In the genomic region with DNA sequence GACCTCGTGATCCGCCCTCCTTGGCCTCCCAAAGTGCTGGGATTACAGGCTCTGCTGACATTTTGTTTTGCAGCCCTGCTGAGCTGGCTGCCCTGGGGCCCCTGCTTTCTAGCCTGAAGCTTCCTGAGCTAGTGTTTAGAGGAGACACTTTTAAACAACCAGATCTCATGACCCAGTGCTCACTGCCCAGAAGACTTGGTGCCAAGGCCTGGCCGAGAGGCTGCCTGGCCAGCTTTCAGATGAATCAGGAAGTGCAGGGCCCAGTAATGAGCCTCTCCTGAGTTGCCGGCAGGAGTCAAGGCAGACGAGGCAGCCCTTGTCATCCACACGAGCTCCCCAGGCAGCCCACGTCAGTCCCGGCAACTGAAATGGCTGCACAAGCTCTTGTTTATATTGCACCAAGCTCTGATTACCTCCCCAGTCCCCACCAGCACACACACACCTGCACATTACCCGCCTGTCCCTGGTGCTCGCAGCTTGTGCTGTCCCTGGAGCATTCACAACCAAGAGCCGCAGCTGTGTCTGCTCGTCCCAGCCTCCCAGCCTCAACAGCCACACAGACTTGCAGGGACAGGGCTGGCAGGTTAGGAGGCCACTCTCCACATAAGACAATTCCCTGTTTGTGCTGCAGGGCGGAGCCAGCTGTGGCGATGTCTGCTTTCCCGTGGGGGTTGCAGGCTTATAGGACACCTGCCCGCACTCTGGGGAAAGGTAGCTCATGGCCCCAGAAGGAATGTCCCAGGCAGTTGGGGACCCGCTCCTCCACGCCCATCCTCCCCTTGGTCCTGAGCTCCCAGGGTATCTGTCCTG, we compare ENCODE assay signal across 12 cellular contexts.
DNase-seq lines count a peak whose midpoint lies in the region; ATAC-seq and TF ChIP-seq lines count a peak whose summit lies in the region.
"Had no signal": no experiment of that assay in that cellular context is flagged by ENCODE, and none has a peak within 500 bp of the region (broad histone marks: within the 10 kb centered on the region; RNA-seq: fewer than 3 reads in every experiment).

No MANE protein-coding gene starts in this region.

- CTCF ChIA-PET in CD8-positive, alpha-beta memory T cell (lab: Charles Lee), result interaction anchor here (0.8 kb wide), 1 partner anchor 8 kb away, joined by 3 read pairs; no protein-coding TSS in a partner anchor

- H3K27me3 Mint-ChIP-seq in CD8-positive, alpha-beta memory T cell, result peaks cover 0 to 1% of the 10 kb centered on the region in 2 donors

- no peak for TF ChIP-seq CTCF in transverse colon (IDR thresholded peaks at IDR 0.05)

- WGBS in transverse colon (ENCODE audit: low coverage in 1 of 2), 2 donors, result 56% methylated on average over 18 of the region's 18 CpGs; no CpG with 5 or more reads in 1 of the 2 donors

- POLR2A ChIA-PET in CD8-positive, alpha-beta memory T cell (lab: Charles Lee), result no interaction called here

- intact Hi-C loops in transverse colon (cut with DNase I; ENCODE audit: low total_unique reads), result no loop called here

- no peak for ATAC-seq in HG02623 (IDR thresholded peaks at IDR 0.05; ENCODE audit: unreplicated experiment)
- ATAC-seq in GM19324 (IDR thresholded peaks at IDR 0.05; ENCODE audit: low FRiP score, unreplicated experiment), result no peak

- no peaks in the 10 kb centered on the region for H3K4me1 Mint-ChIP-seq in CD8-positive, alpha-beta memory T cell

- H3K36me3 ChIP-seq in transverse colon, result no peaks in the 10 kb centered on the region
- H3K36me3 ChIP-seq in CD8-positive, alpha-beta memory T cell (ENCODE audit: insufficient read depth, low read length), result no peaks in the 10 kb centered on the region

- no peaks in the 10 kb centered on the region for H3K36me3 Mint-ChIP-seq in CD8-positive, alpha-beta memory T cell

- H3K4me3 Mint-ChIP-seq in CD8-positive, alpha-beta memory T cell, result peak overlapping the region in 1 of 7 donors; percentile 2

- no peaks in the 10 kb centered on the region for H3K4me1 ChIP-seq in transverse colon
- H3K4me1 ChIP-seq in CD8-positive, alpha-beta memory T cell (ENCODE audit: insufficient read depth, low read length), result no peaks in the 10 kb centered on the region

- H3K27ac Mint-ChIP-seq in CD8-positive, alpha-beta memory T cell, result no peak overlapping the region

- peaks cover 0 to 6% (median 4%) of the 10 kb centered on the region in 5 donors for H3K9me3 Mint-ChIP-seq in CD8-positive, alpha-beta memory T cell

- H3K4me3 ChIP-seq in transverse colon, result no peak overlapping the region
- H3K4me3 ChIP-seq in CD8-positive, alpha-beta memory T cell (ENCODE audit: low read length), result no peak overlapping the region

- DNase-seq in NCI-H1417 (lab: John Stamatoyannopoulos, UW), result peak; percentile 68 to 84 (median 75)
- DNase-seq in NCI-H1417 treated with DMSO at 0.1 percent for 48 hours (lab: John Stamatoyannopoulos, UW), result no peak
- DNase-seq in SW480 (ENCODE audit: low spot score), result peak; percentile 53
- DNase-seq in hypothalamus (lab: John Stamatoyannopoulos, UW), result peak in 35 of 51 donors; percentile 9 to 77 (median 43)
- DNase-seq in transverse colon, result peak; percentile 11
- DNase-seq in CD8-positive, alpha-beta memory T cell, result no peak
- DNase-seq: activated T-cell treated with anti-CD3 and anti-CD28 coated beads, Interleukin-2, amount 50 U/mL, for 48 hours; DMS79 treated with DMSO at 0.1 percent for 48 hours; stimulated activated naive CD4-positive, alpha-beta T cell treated with Interleukin-2 at 50 U/mL for 16 hours had no signal

- TF ChIP-seq POLR2A in transverse colon (IDR thresholded peaks at IDR 0.05), result no peak

- TF ChIP-seq EP300 in transverse colon (IDR thresholded peaks at IDR 0.05; ENCODE audit: low read depth), result no peak

- H3K27ac ChIP-seq in transverse colon, result no peak overlapping the region
- no peak overlapping the region for H3K27ac ChIP-seq in CD8-positive, alpha-beta memory T cell (ENCODE audit: low read depth, low read length)
- H3K27ac ChIP-seq: 22Rv1 had no signal

- in situ Hi-C loops in transverse colon (cut with MboI; ENCODE audit: low pct_ligation_motif_present in 1 of 4, low pct_unique_long_range_greater_than_20kb in 1 of 4, low sequenced_read_pairs in 3 of 4), result no loop called here

- no peaks in the 10 kb centered on the region for H3K27me3 ChIP-seq in transverse colon
- H3K27me3 ChIP-seq in CD8-positive, alpha-beta memory T cell (ENCODE audit: insufficient read depth, low read length, poor library complexity, severe bottlenecking), result no peaks in the 10 kb centered on the region

- no peaks in the 10 kb centered on the region for H3K9me3 ChIP-seq in transverse colon
- H3K9me3 ChIP-seq in CD8-positive, alpha-beta memory T cell (ENCODE audit: low read length), result no peaks in the 10 kb centered on the region

Comparison
In these comparisons a context has a peak if more than half of its experiments do, and no peak if none do; other contexts are left out.
1. DNase-seq: peak in NCI-H1417 (3 of 3), SW480 (single experiment), hypothalamus (35 of 51) and transverse colon (single experiment); none in NCI-H1417 treated with DMSO at 0.1 percent for 48 hours (single experiment) and CD8-positive, alpha-beta memory T cell (0 of 5).